8 cellular contexts compared by ENCODE assay signal in genomic region chr6:85641522-85641915, GRCh38. TPM values are rescaled to one million over a fixed set of nuclear protein-coding genes. Genes with fewer than 3 reads are reported as not detected.
DNase-seq lines count a peak whose midpoint lies in the region; ATAC-seq and TF ChIP-seq lines count a peak whose summit lies in the region.

No MANE protein-coding gene starts in this region.

- H3K27ac Mint-ChIP-seq in activated CD8-positive, alpha-beta T cell treated with anti-CD3 and anti-CD28 coated beads, Interleukin-2, amount 10 ng/mL, durations not matched to agents 7 days and 5 days, result peak overlapping the region; percentile 99

- peak overlapping the region; percentile 90 for H3K4me3 Mint-ChIP-seq in activated CD8-positive, alpha-beta T cell treated with anti-CD3 and anti-CD28 coated beads, Interleukin-2, amount 10 ng/mL, durations not matched to agents 7 days and 5 days

- H3K4me3 ChIP-seq in iPS DF 6.9 (ENCODE audit: low read length) (peak overlapping the region; percentile 86), smooth muscle cell (peak overlapping the region; percentile 95)

- POLR2A ChIA-PET in activated CD8-positive, alpha-beta T cell treated with anti-CD3 and anti-CD28 coated beads, Interleukin-2, amount 10 ng/mL, durations not matched to agents 7 days and 5 days (lab: Charles Lee), result interaction anchor here (4.2 to 10.5 kb wide), 3 partner anchors 30 to 48 kb away, joined by 20 to 501 read pairs (median 138); partner anchors contain the start of gene SNX14

- H3K36me3 ChIP-seq in iPS DF 6.9 (ENCODE audit: control insufficient read depth, insufficient read depth, low read length) (peaks cover 4% of the 10 kb centered on the region; the same call in 1 of the 2 replicates), smooth muscle cell (ENCODE audit: low read depth) (peaks cover 20% of the 10 kb centered on the region)

- H3K27ac ChIP-seq in iPS DF 6.9 (ENCODE audit: low read length) (no peak overlapping the region), smooth muscle cell (ENCODE audit: low read depth) (peak overlapping the region; percentile 99)

- no peaks in the 10 kb centered on the region for H3K27me3 ChIP-seq in iPS DF 6.9 (ENCODE audit: control insufficient read depth, insufficient read depth, low read length)
- H3K27me3 ChIP-seq in smooth muscle cell (ENCODE audit: low read depth), result no peaks in the 10 kb centered on the region

- peak overlapping the region; percentile 85 for H3K4me2 ChIP-seq in smooth muscle cell

- H3K9ac ChIP-seq in smooth muscle cell (ENCODE audit: low read depth), result peak overlapping the region; percentile 99

- no peak for TF ChIP-seq CTCF in smooth muscle cell (IDR thresholded peaks at IDR 0.05; ENCODE audit: borderline replicate concordance, insufficient read depth, poor library complexity, severe bottlenecking)

- H3K27me3 Mint-ChIP-seq in activated CD8-positive, alpha-beta T cell treated with anti-CD3 and anti-CD28 coated beads, Interleukin-2, amount 10 ng/mL, durations not matched to agents 7 days and 5 days (ENCODE audit: low read depth), result no peaks in the 10 kb centered on the region

- peaks cover 50% of the 10 kb centered on the region for H3K4me1 Mint-ChIP-seq in activated CD8-positive, alpha-beta T cell treated with anti-CD3 and anti-CD28 coated beads, Interleukin-2, amount 10 ng/mL, durations not matched to agents 7 days and 5 days (ENCODE audit: low read depth)

- CTCF ChIA-PET in activated CD8-positive, alpha-beta T cell treated with anti-CD3 and anti-CD28 coated beads, Interleukin-2, amount 10 ng/mL, durations not matched to agents 7 days and 5 days (lab: Charles Lee), result interaction anchor here (1.0 to 7.4 kb wide), 3 partner anchors 29 to 48 kb away, joined by 7 to 106 read pairs (median 8); partner anchors contain the start of gene SNX14

- H2AFZ ChIP-seq in smooth muscle cell (ENCODE audit: low read depth), result no peak overlapping the region

- DNase-seq in stimulated activated CD4-positive, alpha-beta T cell treated with anti-CD3 and anti-CD28 coated beads, Interleukin-2, amount 100 ng/mL, for 48 hours, result peak; percentile 6 to 34
- DNase-seq in stimulated activated CD4-positive, alpha-beta T cell treated with anti-CD3 and anti-CD28 coated beads, Interleukin-4, amount 100 ng/mL, for 24 hours, result no peak
- DNase-seq in activated CD8-positive, alpha-beta T cell treated with anti-CD3 and anti-CD28 coated beads, Interleukin-2, amount 10 ng/mL, durations not matched to agents 7 days and 5 days, result no peak
- DNase-seq in iPS DF 6.9 (ENCODE audit: low read depth, low spot score), result no peak
- DNase-seq in smooth muscle cell (lab: John Stamatoyannopoulos, UW; ENCODE audit: unreplicated experiment), result no peak
- no peak for DNase-seq in NCI-H1417 (lab: John Stamatoyannopoulos, UW)
- no peak for DNase-seq in DMS 273 treated with DMSO at 0.1 percent for 48 hours (lab: John Stamatoyannopoulos, UW)

- no peaks in the 10 kb centered on the region for H3F3A ChIP-seq in smooth muscle cell (ENCODE audit: low read depth)

- H3K79me2 ChIP-seq in smooth muscle cell (ENCODE audit: low read depth), result peaks cover 62% of the 10 kb centered on the region

- WGBS in iPS DF 6.9 (ENCODE audit: insufficient coverage, insufficient read length), result no CpG with 5 or more reads among the region's 14 CpGs
- under 1% methylated on average over 14 of the region's 14 CpGs for WGBS in smooth muscle cell (ENCODE audit: low lambda C conversion rate)

- peaks cover 61% of the 10 kb centered on the region for H4K20me1 ChIP-seq in smooth muscle cell (ENCODE audit: low read depth)

- H3K9me3 ChIP-seq in iPS DF 6.9 (ENCODE audit: control insufficient read depth, insufficient read depth, low read length) (no peaks in the 10 kb centered on the region), smooth muscle cell (replicated peaks; ENCODE audit: low read depth) (no peaks in the 10 kb centered on the region)

- peaks cover 54% of the 10 kb centered on the region for H3K36me3 Mint-ChIP-seq in activated CD8-positive, alpha-beta T cell treated with anti-CD3 and anti-CD28 coated beads, Interleukin-2, amount 10 ng/mL, durations not matched to agents 7 days and 5 days (ENCODE audit: low read depth)

- no peaks in the 10 kb centered on the region for H3K9me3 Mint-ChIP-seq in activated CD8-positive, alpha-beta T cell treated with anti-CD3 and anti-CD28 coated beads, Interleukin-2, amount 10 ng/mL, durations not matched to agents 7 days and 5 days (ENCODE audit: insufficient read depth)

- no peak for ATAC-seq in activated CD8-positive, alpha-beta T cell treated with anti-CD3 and anti-CD28 coated beads, Interleukin-2, amount 10 ng/mL, durations not matched to agents 7 days and 5 days
- ATAC-seq in HG02981 (IDR thresholded peaks at IDR 0.05; ENCODE audit: unreplicated experiment), result no peak

- H3K4me1 ChIP-seq in iPS DF 6.9 (ENCODE audit: control insufficient read depth, insufficient read depth, low read length) (no peaks in the 10 kb centered on the region), smooth muscle cell (ENCODE audit: low read depth) (peaks cover 19% of the 10 kb centered on the region)

RNA-seq across cellular contexts. Expression of gene SYNCRIP, which starts 1.2 kb away (rescaled TPM):
- total RNA-seq in activated CD8-positive, alpha-beta T cell treated with anti-CD3 and anti-CD28 coated beads, Interleukin-2, amount 10 ng/mL, durations not matched to agents 7 days and 5 days, result 100 to 1,000 TPM; 136 to 137 TPM
- total RNA-seq in smooth muscle cell, result 74.6 and 87.3 TPM in 2 replicates
- polyA plus RNA-seq in smooth muscle cell, result 53.1 and 60.9 TPM in 2 replicates

RNA-seq across cellular contexts. Expression of gene SNX14, which starts 47.9 kb away (rescaled TPM):
- 10 to 100 TPM; 50.1 to 50.3 TPM for total RNA-seq in activated CD8-positive, alpha-beta T cell treated with anti-CD3 and anti-CD28 coated beads, Interleukin-2, amount 10 ng/mL, durations not matched to agents 7 days and 5 days
- 123 and 134 TPM in 2 replicates for total RNA-seq in smooth muscle cell
- 50.8 and 53.0 TPM in 2 replicates for polyA plus RNA-seq in smooth muscle cell

Comparison
In these comparisons a context has a peak if more than half of its experiments do, and no peak if none do; other contexts are left out.
1. DNase-seq: peak in stimulated activated CD4-positive, alpha-beta T cell treated with anti-CD3 and anti-CD28 coated beads, Interleukin-2, amount 100 ng/mL, for 48 hours (2 of 2); none in stimulated activated CD4-positive, alpha-beta T cell treated with anti-CD3 and anti-CD28 coated beads, Interleukin-4, amount 100 ng/mL, for 24 hours (single experiment), activated CD8-positive, alpha-beta T cell treated with anti-CD3 and anti-CD28 coated beads, Interleukin-2, amount 10 ng/mL, durations not matched to agents 7 days and 5 days (single experiment), iPS DF 6.9 (single experiment), smooth muscle cell (single experiment), NCI-H1417 (0 of 3) and DMS 273 treated with DMSO at 0.1 percent for 48 hours (single experiment).